ENCODE assay signal across 1 cellular context in the genomic region with DNA sequence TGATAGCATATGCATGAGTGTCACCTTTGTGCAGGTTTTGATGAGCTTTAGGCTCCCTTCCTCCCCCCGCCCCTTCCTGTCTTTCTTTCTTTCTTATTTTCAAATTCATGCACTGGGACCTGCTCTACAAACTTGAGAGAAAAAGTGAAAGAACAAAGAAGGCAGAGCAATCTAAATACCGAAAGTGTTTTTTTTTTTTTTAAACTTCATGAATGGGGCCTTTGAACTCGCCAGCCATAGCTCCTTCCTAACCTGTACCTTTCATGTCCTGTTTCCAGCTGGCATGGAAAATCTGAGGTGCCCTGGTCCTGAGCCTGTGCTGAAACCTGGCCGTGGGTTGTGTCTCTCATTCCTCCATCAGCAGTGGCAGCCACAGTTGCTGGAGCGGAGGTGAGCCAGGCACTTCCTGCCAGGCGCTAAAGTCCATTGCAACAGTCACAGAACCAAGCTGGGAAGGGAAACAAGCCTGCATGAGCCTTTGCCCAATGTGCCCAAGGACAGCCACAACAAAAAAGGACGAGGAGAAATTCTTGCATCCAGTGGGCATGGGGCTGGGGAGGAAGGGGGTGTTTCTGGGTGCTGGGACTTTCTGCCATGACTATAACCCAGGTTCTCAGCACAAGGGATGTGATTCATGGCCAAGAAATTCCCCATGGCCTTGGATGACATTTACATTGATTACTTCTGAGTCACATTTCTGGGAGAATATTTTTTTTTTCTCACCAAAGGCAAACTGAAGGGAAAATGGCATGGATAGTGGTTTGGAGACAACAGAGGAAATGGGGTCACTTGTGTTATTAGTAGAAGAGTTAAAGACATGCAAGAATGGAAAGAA.
TF ChIP-seq lines count a peak whose summit lies in the region.

No MANE protein-coding gene starts in this region.

TF ChIP-seq in HepG2, 621 proteins besides CTCF, POLR2A, EP300 and RAD21 (continued from another document and continues in another):
- TF ChIP-seq SALL1 (CRISPR knock-in tag; IDR thresholded peaks at IDR 0.05) (peak; percentile 39; the same call in 1 of the 2 replicates), THAP11 (CRISPR knock-in tag; IDR thresholded peaks at IDR 0.05) (no peak), CENPT (CRISPR knock-in tag; IDR thresholded peaks at IDR 0.05; ENCODE audit: low read depth) (no peak), GATAD2A (CRISPR knock-in tag; IDR thresholded peaks at IDR 0.05) (peak; percentile 61; the same call in 1 of the 2 replicates), MED13 (CRISPR knock-in tag; IDR thresholded peaks at IDR 0.05) (0 out of 2 replicates have a peak, but pooled peaks have one; percentile 34), NR2F1 (CRISPR knock-in tag; IDR thresholded peaks at IDR 0.05) (peak in 1 of 2 experiments; percentile 48; a peak in 1 of 4 replicates), ZNF790 (CRISPR knock-in tag; IDR thresholded peaks at IDR 0.05; ENCODE audit: borderline replicate concordance) (no peak), CEBPB (IDR thresholded peaks at IDR 0.05; ENCODE audit: borderline replicate concordance, low read depth, low read length) (peak; percentile 31; the same call in 1 of the 2 replicates), RBAK (CRISPR knock-in tag; IDR thresholded peaks at IDR 0.05) (peak; percentile 92), MIER3 (CRISPR knock-in tag; IDR thresholded peaks at IDR 0.05; ENCODE audit: borderline replicate concordance) (no peak), ELF1 (CRISPR knock-in tag; IDR thresholded peaks at IDR 0.05) (peak; percentile 58), FOSL1 (CRISPR knock-in tag; IDR thresholded peaks at IDR 0.05; ENCODE audit: borderline replicate concordance) (peak; percentile 58), TBX3 (IDR thresholded peaks at IDR 0.05; ENCODE audit: borderline replicate concordance) (peak; percentile 23; the same call in 1 of the 2 replicates), CBX5 (CRISPR knock-in tag; IDR thresholded peaks at IDR 0.05; ENCODE audit: borderline replicate concordance) (peak; percentile 27; the same call in 1 of the 2 replicates), ASH2L (IDR thresholded peaks at IDR 0.05; ENCODE audit: insufficient read length, low read depth, low read length) (peak; percentile 67), SOX6 (IDR thresholded peaks at IDR 0.05) (no peak), SOX6 (CRISPR knock-in tag; IDR thresholded peaks at IDR 0.05) (peak; percentile 25; the same call in 1 of the 2 replicates), MED8 (CRISPR knock-in tag; IDR thresholded peaks at IDR 0.05; ENCODE audit: insufficient replicate concordance) (no peak), IRX3 (CRISPR knock-in tag; IDR thresholded peaks at IDR 0.05; ENCODE audit: borderline replicate concordance, low read depth) (no peak), ETV5 (CRISPR knock-in tag; IDR thresholded peaks at IDR 0.05; ENCODE audit: borderline replicate concordance) (peak; percentile 57; the same call in 1 of the 2 replicates), MIER2 (CRISPR knock-in tag; IDR thresholded peaks at IDR 0.05) (peak; percentile 53; the same call in 1 of the 2 replicates), RXRA (CRISPR knock-in tag; IDR thresholded peaks at IDR 0.05) (no peak), MED1 (CRISPR knock-in tag; IDR thresholded peaks at IDR 0.05) (peak; percentile 39), ZMYM4 (CRISPR knock-in tag; IDR thresholded peaks at IDR 0.05) (0 out of 2 replicates have a peak, but pooled peaks have one; percentile 33), GABPB1 (CRISPR knock-in tag; IDR thresholded peaks at IDR 0.05) (peak; percentile 62), GABPA (IDR thresholded peaks at IDR 0.05; ENCODE audit: low read depth, low read length) (peak; percentile 30; the same call in 1 of the 2 replicates), GABPA (CRISPR knock-in tag; IDR thresholded peaks at IDR 0.05; ENCODE audit: low read depth) (peak; percentile 63), JUN (CRISPR knock-in tag; IDR thresholded peaks at IDR 0.05) (no peak), ZNF644 (CRISPR knock-in tag; IDR thresholded peaks at IDR 0.05; ENCODE audit: low read depth) (peak; percentile 87), SALL2 (CRISPR knock-in tag; IDR thresholded peaks at IDR 0.05) (no peak), FOXO1 (CRISPR knock-in tag; IDR thresholded peaks at IDR 0.05) (0 out of 2 replicates have a peak, but pooled peaks have one; percentile 12)
- TF ChIP-seq, protein P1, sequence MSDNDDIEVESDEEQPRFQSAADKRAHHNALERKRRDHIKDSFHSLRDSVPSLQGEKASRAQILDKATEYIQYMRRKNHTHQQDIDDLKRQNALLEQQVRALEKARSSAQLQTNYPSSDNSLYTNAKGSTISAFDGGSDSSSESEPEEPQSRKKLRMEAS (IDR thresholded peaks at IDR 0.05) = 0 out of 2 replicates have a peak, but pooled peaks have one; percentile 19
- TF ChIP-seq, protein P2, sequence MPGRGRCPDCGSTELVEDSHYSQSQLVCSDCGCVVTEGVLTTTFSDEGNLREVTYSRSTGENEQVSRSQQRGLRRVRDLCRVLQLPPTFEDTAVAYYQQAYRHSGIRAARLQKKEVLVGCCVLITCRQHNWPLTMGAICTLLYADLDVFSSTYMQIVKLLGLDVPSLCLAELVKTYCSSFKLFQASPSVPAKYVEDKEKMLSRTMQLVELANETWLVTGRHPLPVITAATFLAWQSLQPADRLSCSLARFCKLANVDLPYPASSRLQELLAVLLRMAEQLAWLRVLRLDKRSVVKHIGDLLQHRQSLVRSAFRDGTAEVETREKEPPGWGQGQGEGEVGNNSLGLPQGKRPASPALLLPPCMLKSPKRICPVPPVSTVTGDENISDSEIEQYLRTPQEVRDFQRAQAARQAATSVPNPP (CRISPR knock-in tag; IDR thresholded peaks at IDR 0.05) = no peak
- TF ChIP-seq, protein P3, sequence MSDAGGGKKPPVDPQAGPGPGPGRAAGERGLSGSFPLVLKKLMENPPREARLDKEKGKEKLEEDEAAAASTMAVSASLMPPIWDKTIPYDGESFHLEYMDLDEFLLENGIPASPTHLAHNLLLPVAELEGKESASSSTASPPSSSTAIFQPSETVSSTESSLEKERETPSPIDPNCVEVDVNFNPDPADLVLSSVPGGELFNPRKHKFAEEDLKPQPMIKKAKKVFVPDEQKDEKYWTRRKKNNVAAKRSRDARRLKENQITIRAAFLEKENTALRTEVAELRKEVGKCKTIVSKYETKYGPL (CRISPR knock-in tag; IDR thresholded peaks at IDR 0.05) = no peak
- TF ChIP-seq, protein P4, sequence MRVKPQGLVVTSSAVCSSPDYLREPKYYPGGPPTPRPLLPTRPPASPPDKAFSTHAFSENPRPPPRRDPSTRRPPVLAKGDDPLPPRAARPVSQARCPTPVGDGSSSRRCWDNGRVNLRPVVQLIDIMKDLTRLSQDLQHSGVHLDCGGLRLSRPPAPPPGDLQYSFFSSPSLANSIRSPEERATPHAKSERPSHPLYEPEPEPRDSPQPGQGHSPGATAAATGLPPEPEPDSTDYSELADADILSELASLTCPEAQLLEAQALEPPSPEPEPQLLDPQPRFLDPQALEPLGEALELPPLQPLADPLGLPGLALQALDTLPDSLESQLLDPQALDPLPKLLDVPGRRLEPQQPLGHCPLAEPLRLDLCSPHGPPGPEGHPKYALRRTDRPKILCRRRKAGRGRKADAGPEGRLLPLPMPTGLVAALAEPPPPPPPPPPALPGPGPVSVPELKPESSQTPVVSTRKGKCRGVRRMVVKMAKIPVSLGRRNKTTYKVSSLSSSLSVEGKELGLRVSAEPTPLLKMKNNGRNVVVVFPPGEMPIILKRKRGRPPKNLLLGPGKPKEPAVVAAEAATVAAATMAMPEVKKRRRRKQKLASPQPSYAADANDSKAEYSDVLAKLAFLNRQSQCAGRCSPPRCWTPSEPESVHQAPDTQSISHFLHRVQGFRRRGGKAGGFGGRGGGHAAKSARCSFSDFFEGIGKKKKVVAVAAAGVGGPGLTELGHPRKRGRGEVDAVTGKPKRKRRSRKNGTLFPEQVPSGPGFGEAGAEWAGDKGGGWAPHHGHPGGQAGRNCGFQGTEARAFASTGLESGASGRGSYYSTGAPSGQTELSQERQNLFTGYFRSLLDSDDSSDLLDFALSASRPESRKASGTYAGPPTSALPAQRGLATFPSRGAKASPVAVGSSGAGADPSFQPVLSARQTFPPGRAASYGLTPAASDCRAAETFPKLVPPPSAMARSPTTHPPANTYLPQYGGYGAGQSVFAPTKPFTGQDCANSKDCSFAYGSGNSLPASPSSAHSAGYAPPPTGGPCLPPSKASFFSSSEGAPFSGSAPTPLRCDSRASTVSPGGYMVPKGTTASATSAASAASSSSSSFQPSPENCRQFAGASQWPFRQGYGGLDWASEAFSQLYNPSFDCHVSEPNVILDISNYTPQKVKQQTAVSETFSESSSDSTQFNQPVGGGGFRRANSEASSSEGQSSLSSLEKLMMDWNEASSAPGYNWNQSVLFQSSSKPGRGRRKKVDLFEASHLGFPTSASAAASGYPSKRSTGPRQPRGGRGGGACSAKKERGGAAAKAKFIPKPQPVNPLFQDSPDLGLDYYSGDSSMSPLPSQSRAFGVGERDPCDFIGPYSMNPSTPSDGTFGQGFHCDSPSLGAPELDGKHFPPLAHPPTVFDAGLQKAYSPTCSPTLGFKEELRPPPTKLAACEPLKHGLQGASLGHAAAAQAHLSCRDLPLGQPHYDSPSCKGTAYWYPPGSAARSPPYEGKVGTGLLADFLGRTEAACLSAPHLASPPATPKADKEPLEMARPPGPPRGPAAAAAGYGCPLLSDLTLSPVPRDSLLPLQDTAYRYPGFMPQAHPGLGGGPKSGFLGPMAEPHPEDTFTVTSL (CRISPR knock-in tag; IDR thresholded peaks at IDR 0.05; ENCODE audit: borderline replicate concordance) = peak; percentile 47; the same call in 1 of the 2 replicates
- TF ChIP-seq, protein P5, sequence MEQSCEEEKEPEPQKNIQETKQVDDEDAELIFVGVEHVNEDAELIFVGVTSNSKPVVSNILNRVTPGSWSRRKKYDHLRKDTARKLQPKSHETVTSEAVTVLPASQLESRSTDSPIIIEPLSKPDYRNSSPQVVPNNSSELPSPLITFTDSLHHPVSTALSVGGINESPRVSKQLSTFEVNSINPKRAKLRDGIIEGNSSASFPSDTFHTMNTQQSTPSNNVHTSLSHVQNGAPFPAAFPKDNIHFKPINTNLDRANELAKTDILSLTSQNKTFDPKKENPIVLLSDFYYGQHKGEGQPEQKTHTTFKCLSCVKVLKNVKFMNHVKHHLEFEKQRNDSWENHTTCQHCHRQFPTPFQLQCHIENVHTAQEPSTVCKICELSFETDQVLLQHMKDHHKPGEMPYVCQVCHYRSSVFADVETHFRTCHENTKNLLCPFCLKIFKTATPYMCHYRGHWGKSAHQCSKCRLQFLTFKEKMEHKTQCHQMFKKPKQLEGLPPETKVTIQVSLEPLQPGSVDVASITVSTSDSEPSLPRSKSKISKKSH (CRISPR knock-in tag; IDR thresholded peaks at IDR 0.05; ENCODE audit: borderline replicate concordance) = 0 out of 2 replicates have a peak, but pooled peaks have one; percentile 19
- TF ChIP-seq, protein P6, sequence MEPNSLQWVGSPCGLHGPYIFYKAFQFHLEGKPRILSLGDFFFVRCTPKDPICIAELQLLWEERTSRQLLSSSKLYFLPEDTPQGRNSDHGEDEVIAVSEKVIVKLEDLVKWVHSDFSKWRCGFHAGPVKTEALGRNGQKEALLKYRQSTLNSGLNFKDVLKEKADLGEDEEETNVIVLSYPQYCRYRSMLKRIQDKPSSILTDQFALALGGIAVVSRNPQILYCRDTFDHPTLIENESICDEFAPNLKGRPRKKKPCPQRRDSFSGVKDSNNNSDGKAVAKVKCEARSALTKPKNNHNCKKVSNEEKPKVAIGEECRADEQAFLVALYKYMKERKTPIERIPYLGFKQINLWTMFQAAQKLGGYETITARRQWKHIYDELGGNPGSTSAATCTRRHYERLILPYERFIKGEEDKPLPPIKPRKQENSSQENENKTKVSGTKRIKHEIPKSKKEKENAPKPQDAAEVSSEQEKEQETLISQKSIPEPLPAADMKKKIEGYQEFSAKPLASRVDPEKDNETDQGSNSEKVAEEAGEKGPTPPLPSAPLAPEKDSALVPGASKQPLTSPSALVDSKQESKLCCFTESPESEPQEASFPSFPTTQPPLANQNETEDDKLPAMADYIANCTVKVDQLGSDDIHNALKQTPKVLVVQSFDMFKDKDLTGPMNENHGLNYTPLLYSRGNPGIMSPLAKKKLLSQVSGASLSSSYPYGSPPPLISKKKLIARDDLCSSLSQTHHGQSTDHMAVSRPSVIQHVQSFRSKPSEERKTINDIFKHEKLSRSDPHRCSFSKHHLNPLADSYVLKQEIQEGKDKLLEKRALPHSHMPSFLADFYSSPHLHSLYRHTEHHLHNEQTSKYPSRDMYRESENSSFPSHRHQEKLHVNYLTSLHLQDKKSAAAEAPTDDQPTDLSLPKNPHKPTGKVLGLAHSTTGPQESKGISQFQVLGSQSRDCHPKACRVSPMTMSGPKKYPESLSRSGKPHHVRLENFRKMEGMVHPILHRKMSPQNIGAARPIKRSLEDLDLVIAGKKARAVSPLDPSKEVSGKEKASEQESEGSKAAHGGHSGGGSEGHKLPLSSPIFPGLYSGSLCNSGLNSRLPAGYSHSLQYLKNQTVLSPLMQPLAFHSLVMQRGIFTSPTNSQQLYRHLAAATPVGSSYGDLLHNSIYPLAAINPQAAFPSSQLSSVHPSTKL (CRISPR knock-in tag; IDR thresholded peaks at IDR 0.05) = peak; percentile 39; the same call in 1 of the 2 replicates
- TF ChIP-seq, protein P7, sequence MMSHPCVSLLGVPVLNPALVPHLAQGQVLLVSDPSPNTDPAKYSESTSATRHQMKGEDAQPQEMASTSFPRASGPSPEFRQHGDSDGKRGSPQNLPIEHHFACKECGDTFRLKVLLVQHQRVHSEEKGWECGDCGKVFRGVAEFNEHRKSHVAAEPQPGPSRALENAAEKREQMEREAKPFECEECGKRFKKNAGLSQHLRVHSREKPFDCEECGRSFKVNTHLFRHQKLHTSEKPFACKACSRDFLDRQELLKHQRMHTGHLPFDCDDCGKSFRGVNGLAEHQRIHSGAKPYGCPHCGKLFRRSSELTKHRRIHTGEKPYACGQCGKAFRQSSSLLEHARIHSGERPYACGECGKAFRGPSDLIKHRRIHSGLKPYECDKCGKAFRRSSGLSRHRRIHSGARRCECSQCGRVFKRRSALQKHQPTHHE (CRISPR knock-in tag; IDR thresholded peaks at IDR 0.05; ENCODE audit: borderline replicate concordance) = no peak
- TF ChIP-seq, protein P8, sequence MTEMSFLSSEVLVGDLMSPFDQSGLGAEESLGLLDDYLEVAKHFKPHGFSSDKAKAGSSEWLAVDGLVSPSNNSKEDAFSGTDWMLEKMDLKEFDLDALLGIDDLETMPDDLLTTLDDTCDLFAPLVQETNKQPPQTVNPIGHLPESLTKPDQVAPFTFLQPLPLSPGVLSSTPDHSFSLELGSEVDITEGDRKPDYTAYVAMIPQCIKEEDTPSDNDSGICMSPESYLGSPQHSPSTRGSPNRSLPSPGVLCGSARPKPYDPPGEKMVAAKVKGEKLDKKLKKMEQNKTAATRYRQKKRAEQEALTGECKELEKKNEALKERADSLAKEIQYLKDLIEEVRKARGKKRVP (CRISPR knock-in tag; IDR thresholded peaks at IDR 0.05) = 0 out of 4 replicates have a peak, but pooled peaks of 1 of the 2 experiments have one; percentile 19
- TF ChIP-seq, protein P9, sequence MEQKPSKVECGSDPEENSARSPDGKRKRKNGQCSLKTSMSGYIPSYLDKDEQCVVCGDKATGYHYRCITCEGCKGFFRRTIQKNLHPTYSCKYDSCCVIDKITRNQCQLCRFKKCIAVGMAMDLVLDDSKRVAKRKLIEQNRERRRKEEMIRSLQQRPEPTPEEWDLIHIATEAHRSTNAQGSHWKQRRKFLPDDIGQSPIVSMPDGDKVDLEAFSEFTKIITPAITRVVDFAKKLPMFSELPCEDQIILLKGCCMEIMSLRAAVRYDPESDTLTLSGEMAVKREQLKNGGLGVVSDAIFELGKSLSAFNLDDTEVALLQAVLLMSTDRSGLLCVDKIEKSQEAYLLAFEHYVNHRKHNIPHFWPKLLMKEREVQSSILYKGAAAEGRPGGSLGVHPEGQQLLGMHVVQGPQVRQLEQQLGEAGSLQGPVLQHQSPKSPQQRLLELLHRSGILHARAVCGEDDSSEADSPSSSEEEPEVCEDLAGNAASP (CRISPR knock-in tag; IDR thresholded peaks at IDR 0.05; ENCODE audit: borderline replicate concordance) = peak; percentile 67; the same call in 1 of the 2 replicates
